ENCODE assay signal across 14 cellular contexts in genomic region chr4:87122252-87122651, GRCh38.
DNase-seq lines count a peak whose midpoint lies in the region; TF ChIP-seq lines count a peak whose summit lies in the region.
"Had no signal": no experiment of that assay in that cellular context is flagged by ENCODE, and none has a peak within 500 bp of the region (broad histone marks: within the 10 kb centered on the region; RNA-seq: fewer than 3 reads in every experiment).

No MANE protein-coding gene starts in this region.

- H2AFZ ChIP-seq in neural progenitor cell (replicated peaks), result no peak overlapping the region

- H3K4me1 ChIP-seq in rectal smooth muscle tissue (ENCODE audit: control insufficient read depth, insufficient read depth, low read length) (peaks cover 30% of the 10 kb centered on the region), neural progenitor cell (peaks cover 2% of the 10 kb centered on the region)
- H3K4me1 ChIP-seq: BE2C had no signal

- H3K4me3 Mint-ChIP-seq in neural progenitor cell, result no peak overlapping the region

- no peak for TF ChIP-seq CTCF in neural progenitor cell (IDR thresholded peaks at IDR 0.05)

- H3K36me3 Mint-ChIP-seq in neural progenitor cell, result peaks cover 41% of the 10 kb centered on the region

- H3K4me3 ChIP-seq in rectal smooth muscle tissue (ENCODE audit: low read length) (no peak overlapping the region), neural progenitor cell (no peak overlapping the region)
- H3K4me3 ChIP-seq: adrenal gland, right lobe of liver had no signal

- H4K20me1 ChIP-seq in neural progenitor cell (ENCODE audit: low read depth), result peaks cover 6% of the 10 kb centered on the region

- H3K27me3 Mint-ChIP-seq in neural progenitor cell (ENCODE audit: insufficient read depth, low read depth), result no peaks in the 10 kb centered on the region

- H3K36me3 ChIP-seq in rectal smooth muscle tissue (ENCODE audit: control insufficient read depth, insufficient read depth, low read length) (peaks cover 12% of the 10 kb centered on the region), neural progenitor cell (no peaks in the 10 kb centered on the region)

- no peak overlapping the region for H3K27ac Mint-ChIP-seq in neural progenitor cell

- H3K79me2 ChIP-seq in neural progenitor cell (ENCODE audit: low read depth), result peaks cover 31% of the 10 kb centered on the region

- H3K9ac ChIP-seq in rectal smooth muscle tissue (ENCODE audit: low read length) (no peak overlapping the region), neural progenitor cell (no peak overlapping the region)

- H3F3A ChIP-seq in neural progenitor cell (ENCODE audit: low read depth), result no peaks in the 10 kb centered on the region

- peak overlapping the region; percentile 93 for H3K27ac ChIP-seq in rectal smooth muscle tissue (ENCODE audit: low read depth, low read length)
- H3K27ac ChIP-seq in neural progenitor cell, result no peak overlapping the region
- H3K27ac ChIP-seq: adrenal gland had no signal

- no peak overlapping the region for H3K4me2 ChIP-seq in neural progenitor cell

- H3K27me3 ChIP-seq in rectal smooth muscle tissue (ENCODE audit: control insufficient read depth, insufficient read depth, low read length) (no peaks in the 10 kb centered on the region), neural progenitor cell (no peaks in the 10 kb centered on the region)
- H3K27me3 ChIP-seq: adrenal gland, BE2C, right lobe of liver had no signal

- DNase-seq in DMS 273 (lab: John Stamatoyannopoulos, UW; ENCODE audit: unreplicated experiment) (peak; percentile 79), NCI-H510A (lab: John Stamatoyannopoulos, UW) (peak; percentile 21), fibroblast of peridontal ligament (ENCODE audit: extremely low read depth) (peak; percentile 90), NCI-H2171 treated with DMSO at 0.1 percent for 48 hours (lab: John Stamatoyannopoulos, UW) (no peak), neural progenitor cell (ENCODE audit: low spot score) (no peak), foreskin melanocyte (no peak), ureter (ENCODE audit: low spot score) (no peak)
- DNase-seq: adrenal gland, BE2C, hippocampal formation, NCI-H524, right lobe of liver, RPMI8226 had no signal

- H3K9me3 Mint-ChIP-seq in neural progenitor cell, result no peaks in the 10 kb centered on the region

- peaks cover 16% of the 10 kb centered on the region for H3K4me1 Mint-ChIP-seq in neural progenitor cell

- no peaks in the 10 kb centered on the region for H3K9me3 ChIP-seq in neural progenitor cell (ENCODE audit: low read depth)
- H3K9me3 ChIP-seq: adrenal gland, BE2C, right lobe of liver had no signal

Comparison
In these comparisons a context has a peak if more than half of its experiments do, and no peak if none do; other contexts are left out.
1. DNase-seq: peak in DMS 273 (single experiment), NCI-H510A (single experiment) and fibroblast of peridontal ligament (single experiment); none in NCI-H2171 treated with DMSO at 0.1 percent for 48 hours (single experiment), neural progenitor cell (single experiment), foreskin melanocyte (single experiment) and ureter (single experiment).